Comparison of ENCODE assay signal across 27 cellular contexts in genomic region chr11:110599207-110599606, GRCh38.
"Had no signal": no experiment of that assay in that cellular context is flagged by ENCODE, and none has a peak within 500 bp of the region (broad histone marks: within the 10 kb centered on the region; RNA-seq: fewer than 3 reads in every experiment).

No MANE protein-coding gene starts in this region.

- DNase-seq: activated CD4-positive, alpha-beta memory T cell treated with anti-CD3 and anti-CD28 coated beads for 36 hours; activated CD4-positive, alpha-beta T cell treated with anti-CD3 and anti-CD28 coated beads for 36 hours; activated CD4-positive, alpha-beta T cell treated with anti-CD3 and anti-CD28 coated beads, Interleukin-2, amount 10 ng/mL, durations not matched to agents 24 days and 14 days; activated CD4-positive, CD25-positive, alpha-beta regulatory T cell; activated CD4-positive, CD25-positive, alpha-beta regulatory T cell treated with anti-CD3 and anti-CD28 coated beads, Interleukin-2, amount 50 U/mL, for 72 hours; activated CD8-positive, alpha-beta memory T cell treated with anti-CD3 and anti-CD28 coated beads, Interleukin-2, amount 10 ng/mL, durations not matched to agents 7 days and 5 days; activated CD8-positive, alpha-beta memory T cell treated with anti-CD3 and anti-CD28 coated beads, Interleukin-2, amount 50 U/mL, for 4 hours; activated CD8-positive, alpha-beta T cell treated with anti-CD3 and anti-CD28 coated beads, Interleukin-2, amount 10 ng/mL, durations not matched to agents 7 days and 5 days; activated effector memory CD4-positive, alpha-beta T cell treated with anti-CD3 and anti-CD28 coated beads, Interleukin-2, amount 50 U/mL, for 16 hours; activated naive CD4-positive, alpha-beta T cell treated with anti-CD3 and anti-CD28 coated beads for 36 hours; activated naive CD8-positive, alpha-beta T cell treated with anti-CD3 and anti-CD28 coated beads for 36 hours; activated naive CD8-positive, alpha-beta T cell treated with anti-CD3 and anti-CD28 coated beads, Interleukin-2, amount 50 U/mL, for 24 hours; activated T-cell treated with anti-CD3 and anti-CD28 coated beads, Interleukin-2, amount 50 U/mL, for 1 hour; activated T-cell treated with anti-CD3 and anti-CD28 coated beads, Interleukin-2, amount 50 U/mL, for 48 hours; adrenal gland; amygdala; body of pancreas; caudate nucleus; colonic mucosa; effector CD8-positive, alpha-beta T cell; esophagus squamous epithelium; foreskin melanocyte had no signal

- H3K27ac Mint-ChIP-seq: activated CD4-positive, alpha-beta memory T cell treated with anti-CD3 and anti-CD28 coated beads for 36 hours; activated CD4-positive, alpha-beta T cell treated with anti-CD3 and anti-CD28 coated beads for 36 hours; activated CD4-positive, alpha-beta T cell treated with anti-CD3 and anti-CD28 coated beads, Interleukin-2, amount 10 ng/mL, durations not matched to agents 24 days and 14 days; activated CD8-positive, alpha-beta memory T cell treated with anti-CD3 and anti-CD28 coated beads, Interleukin-2, amount 10 ng/mL, durations not matched to agents 7 days and 5 days; activated CD8-positive, alpha-beta T cell treated with anti-CD3 and anti-CD28 coated beads, Interleukin-2, amount 10 ng/mL, durations not matched to agents 7 days and 5 days; activated naive CD4-positive, alpha-beta T cell treated with anti-CD3 and anti-CD28 coated beads for 36 hours; activated naive CD4-positive, alpha-beta T cell treated with anti-CD3 and anti-CD28 coated beads, Interleukin-2, amount 50 U/mL, for 24 hours; activated naive CD8-positive, alpha-beta T cell treated with anti-CD3 and anti-CD28 coated beads for 36 hours; activated naive CD8-positive, alpha-beta T cell treated with anti-CD3 and anti-CD28 coated beads, Interleukin-2, amount 50 U/mL, for 24 hours; activated T-helper 1 cell treated with anti-CD3 and anti-CD28 coated beads, Interleukin-12 subunit alpha, Interleukin-12 subunit beta, Interleukin-2, Interleukin-4 antibody, amounts not matched to agents 30 ng/mL and 10 ng/mL and 1 ng/mL, durations not matched to agents 14 hours and 24 hours and 36 hours; activated T-helper 2 cell treated with anti-CD3 and anti-CD28 coated beads, Interferon-gamma antibody, Interleukin-2, Interleukin-4, amounts not matched to agents 10 μg/mL and 5 μg/mL and 100 μg/mL, durations not matched to agents 14 hours and 24 hours and 36 hours had no signal

- H3K27me3 Mint-ChIP-seq: activated CD4-positive, alpha-beta memory T cell treated with anti-CD3 and anti-CD28 coated beads for 36 hours; activated CD4-positive, alpha-beta T cell treated with anti-CD3 and anti-CD28 coated beads for 36 hours; activated CD4-positive, alpha-beta T cell treated with anti-CD3 and anti-CD28 coated beads, Interleukin-2, amount 10 ng/mL, durations not matched to agents 24 days and 14 days; activated naive CD4-positive, alpha-beta T cell treated with anti-CD3 and anti-CD28 coated beads, Interleukin-2, amount 50 U/mL, for 24 hours; activated naive CD8-positive, alpha-beta T cell treated with anti-CD3 and anti-CD28 coated beads, Interleukin-2, amount 50 U/mL, for 24 hours had no signal

- H3K9me3 Mint-ChIP-seq: activated CD4-positive, alpha-beta T cell treated with anti-CD3 and anti-CD28 coated beads, Interleukin-2, amount 10 ng/mL, durations not matched to agents 24 days and 14 days; activated naive CD4-positive, alpha-beta T cell treated with anti-CD3 and anti-CD28 coated beads, Interleukin-2, amount 50 U/mL, for 24 hours; activated naive CD8-positive, alpha-beta T cell treated with anti-CD3 and anti-CD28 coated beads, Interleukin-2, amount 50 U/mL, for 24 hours had no signal

- H3K4me1 ChIP-seq: adrenal gland, body of pancreas, colonic mucosa, esophagus squamous epithelium, gastroesophageal sphincter had no signal

- H3K27me3 ChIP-seq: adrenal gland, body of pancreas, colonic mucosa, esophagus squamous epithelium, gastroesophageal sphincter had no signal

- H3K27ac ChIP-seq: adrenal gland, body of pancreas, colonic mucosa, epithelial cell of prostate, esophagus squamous epithelium, gastroesophageal sphincter had no signal

- H3K9me3 ChIP-seq: adrenal gland, body of pancreas, colonic mucosa, esophagus squamous epithelium, gastroesophageal sphincter had no signal

- H3K36me3 ChIP-seq: adrenal gland, colonic mucosa had no signal

- H3K36me3 Mint-ChIP-seq: activated CD4-positive, alpha-beta memory T cell treated with anti-CD3 and anti-CD28 coated beads for 36 hours; activated CD8-positive, alpha-beta memory T cell treated with anti-CD3 and anti-CD28 coated beads, Interleukin-2, amount 10 ng/mL, durations not matched to agents 7 days and 5 days; activated naive CD4-positive, alpha-beta T cell treated with anti-CD3 and anti-CD28 coated beads, Interleukin-2, amount 50 U/mL, for 24 hours; activated naive CD8-positive, alpha-beta T cell treated with anti-CD3 and anti-CD28 coated beads for 36 hours had no signal

- H3K4me1 Mint-ChIP-seq: activated CD4-positive, alpha-beta T cell treated with anti-CD3 and anti-CD28 coated beads for 36 hours; activated CD4-positive, alpha-beta T cell treated with anti-CD3 and anti-CD28 coated beads, Interleukin-2, amount 10 ng/mL, durations not matched to agents 24 days and 14 days; activated CD8-positive, alpha-beta memory T cell treated with anti-CD3 and anti-CD28 coated beads, Interleukin-2, amount 10 ng/mL, durations not matched to agents 7 days and 5 days; activated naive CD4-positive, alpha-beta T cell treated with anti-CD3 and anti-CD28 coated beads, Interleukin-2, amount 50 U/mL, for 24 hours; activated naive CD8-positive, alpha-beta T cell treated with anti-CD3 and anti-CD28 coated beads for 36 hours; activated naive CD8-positive, alpha-beta T cell treated with anti-CD3 and anti-CD28 coated beads, Interleukin-2, amount 50 U/mL, for 24 hours had no signal

- H3K4me3 Mint-ChIP-seq: activated CD4-positive, alpha-beta memory T cell treated with anti-CD3 and anti-CD28 coated beads for 36 hours; activated CD4-positive, alpha-beta T cell treated with anti-CD3 and anti-CD28 coated beads for 36 hours; activated CD4-positive, alpha-beta T cell treated with anti-CD3 and anti-CD28 coated beads, Interleukin-2, amount 10 ng/mL, durations not matched to agents 24 days and 14 days; activated CD8-positive, alpha-beta memory T cell treated with anti-CD3 and anti-CD28 coated beads, Interleukin-2, amount 10 ng/mL, durations not matched to agents 7 days and 5 days; activated CD8-positive, alpha-beta T cell treated with anti-CD3 and anti-CD28 coated beads, Interleukin-2, amount 10 ng/mL, durations not matched to agents 7 days and 5 days; activated naive CD4-positive, alpha-beta T cell treated with anti-CD3 and anti-CD28 coated beads for 36 hours; activated naive CD4-positive, alpha-beta T cell treated with anti-CD3 and anti-CD28 coated beads, Interleukin-2, amount 50 U/mL, for 24 hours; activated naive CD8-positive, alpha-beta T cell treated with anti-CD3 and anti-CD28 coated beads for 36 hours; activated naive CD8-positive, alpha-beta T cell treated with anti-CD3 and anti-CD28 coated beads, Interleukin-2, amount 50 U/mL, for 24 hours; activated T-helper 1 cell treated with anti-CD3 and anti-CD28 coated beads, Interleukin-12 subunit alpha, Interleukin-12 subunit beta, Interleukin-2, Interleukin-4 antibody, amounts not matched to agents 30 ng/mL and 10 ng/mL and 1 ng/mL, durations not matched to agents 14 hours and 24 hours and 36 hours had no signal

- ATAC-seq: activated CD4-positive, alpha-beta T cell treated with anti-CD3 and anti-CD28 coated beads for 36 hours; activated CD8-positive, alpha-beta memory T cell treated with anti-CD3 and anti-CD28 coated beads, Interleukin-2, amount 10 ng/mL, durations not matched to agents 7 days and 5 days; activated CD8-positive, alpha-beta T cell treated with anti-CD3 and anti-CD28 coated beads, Interleukin-2, amount 10 ng/mL, durations not matched to agents 7 days and 5 days; activated naive CD8-positive, alpha-beta T cell treated with anti-CD3 and anti-CD28 coated beads, Interleukin-2, amount 50 U/mL, for 24 hours; body of pancreas; gastroesophageal sphincter had no signal

- H3K4me3 ChIP-seq: adrenal gland, body of pancreas, colonic mucosa, esophagus squamous epithelium, gastroesophageal sphincter had no signal
